In genomic region chr9:135998410-135999071, GRCh38 we compare ENCODE assay signal across 24 cellular contexts.
"Had no signal": no experiment of that assay in that cellular context is flagged by ENCODE, and none has a peak within 500 bp of the region (broad histone marks: within the 10 kb centered on the region; RNA-seq: fewer than 3 reads in every experiment).

No MANE protein-coding gene starts in this region.

- H2AFZ ChIP-seq: PC-9 had no signal

- H3K4me3 ChIP-seq: MG63, PC-9, Peyer's patch, SJCRH30 had no signal

- DNase-seq: Karpas-422, KG1, MG63, NCI-H1092, NCI-H1105 treated with DMSO at 0.1 percent for 48 hours, NCI-H1417 treated with DMSO at 0.1 percent for 48 hours, NCI-H146, NCI-H1694 treated with DMSO at 0.1 percent for 48 hours, NCI-H1930, NCI-H2081, NCI-H2107, NCI-H2227 treated with DMSO at 0.1 percent for 48 hours, NCI-H510A, NCI-H524 treated with DMSO at 0.1 percent for 48 hours, NCI-H69, NCI-H774, PC-9, Peyer's patch, SHP77 treated with DMSO at 0.1 percent for 48 hours, SJCRH30, T-helper 1 cell had no signal

- H3K9me3 ChIP-seq: MG63, Peyer's patch, SJCRH30 had no signal

- H3K4me2 ChIP-seq: PC-9 had no signal

- ATAC-seq: Right ventricle myocardium inferior, SK-N-SH treated with all-trans-retinoic acid at 6 μM for 48 hours had no signal

- H3K27ac ChIP-seq: HL-60, PC-9, Peyer's patch, SJCRH30 had no signal

- H3K27me3 ChIP-seq: MG63, Peyer's patch, SJCRH30 had no signal

- H3K36me3 ChIP-seq: MG63, Peyer's patch, SJCRH30 had no signal
